Comparison of ENCODE assay signal across 11 cellular contexts in the genomic region with DNA sequence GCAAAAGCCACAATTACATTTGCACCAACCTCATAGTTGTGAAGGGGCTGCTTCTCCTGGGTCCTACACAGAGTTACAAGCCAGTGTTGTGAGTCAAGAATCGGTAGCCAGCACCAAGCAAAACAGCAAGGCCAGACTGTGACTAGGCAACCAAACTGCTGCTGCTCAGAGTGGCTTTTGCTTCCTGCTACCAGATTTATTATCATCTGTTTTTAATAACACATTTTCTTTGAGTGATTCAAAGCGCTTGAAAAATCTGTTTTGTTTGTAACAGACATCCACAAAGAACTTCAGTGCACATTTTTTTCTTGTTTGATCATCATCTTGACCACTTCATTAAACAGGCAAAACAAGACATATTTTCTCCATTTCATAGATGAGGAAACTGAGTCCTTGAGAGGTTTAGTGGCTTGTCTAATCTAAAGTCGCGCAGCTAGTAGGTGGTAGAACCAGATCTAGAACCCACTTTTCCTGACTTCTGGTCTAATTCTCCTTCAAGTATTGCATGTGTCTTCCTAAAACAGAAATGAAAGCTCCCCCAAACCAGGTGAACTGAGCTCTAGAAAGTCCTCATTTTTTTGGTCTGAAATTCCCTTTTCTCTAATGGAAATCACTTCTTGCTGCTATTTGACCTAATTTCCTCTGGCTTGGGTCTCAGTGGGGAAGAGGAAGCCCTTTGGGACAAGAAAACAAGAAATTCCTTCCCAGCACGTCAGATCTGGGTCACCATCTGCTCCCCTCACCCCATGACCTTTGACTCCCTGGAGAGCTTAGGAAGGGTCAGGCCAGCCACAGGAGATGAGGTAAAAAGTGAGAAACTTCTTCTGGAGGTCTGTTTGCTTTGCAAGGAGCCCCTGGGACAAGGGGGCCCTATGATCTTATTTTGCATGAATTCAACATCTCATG. TPM values are rescaled to one million over a fixed set of nuclear protein-coding genes. Genes with fewer than 3 reads are reported as not detected.
DNase-seq lines count a peak whose midpoint lies in the region; ATAC-seq and TF ChIP-seq lines count a peak whose summit lies in the region.
"Had no signal": no experiment of that assay in that cellular context is flagged by ENCODE, and none has a peak within 500 bp of the region (broad histone marks: within the 10 kb centered on the region; RNA-seq: fewer than 3 reads in every experiment).

No MANE protein-coding gene starts in this region.

- H3K9ac ChIP-seq in BLaER1, result 0 out of 2 replicates have a peak overlapping the region, but pooled peaks have one; percentile 34

- intact Hi-C loops in psoas muscle (cut with DNase I) (no loop called here), thyroid gland (cut with DNase I) (no loop called here), CD14-positive monocyte (cut with micrococcal nuclease) (no loop called here)

- H3K27ac ChIP-seq in BLaER1 (peak overlapping the region; percentile 68), psoas muscle (no peak overlapping the region), thyroid gland (peak overlapping the region in 1 of 3 donors; percentile 30)

- no peaks in the 10 kb centered on the region for H3K9me3 ChIP-seq in BLaER1
- no peaks in the 10 kb centered on the region for H3K9me3 ChIP-seq in psoas muscle
- no peaks in the 10 kb centered on the region for H3K9me3 ChIP-seq in thyroid gland
- H3K9me3 ChIP-seq: prostate gland had no signal

- H3K27me3 Mint-ChIP-seq in CD14-positive monocyte (ENCODE audit: low read depth in 3 of 3), result peaks cover 0 to 3% (median 2%) of the 10 kb centered on the region in 3 donors
- H3K27me3 Mint-ChIP-seq: activated CD4-positive, alpha-beta memory T cell treated with anti-CD3 and anti-CD28 coated beads for 36 hours had no signal

- H3K27ac Mint-ChIP-seq in CD14-positive monocyte, result no peak overlapping the region
- H3K27ac Mint-ChIP-seq: activated CD4-positive, alpha-beta memory T cell treated with anti-CD3 and anti-CD28 coated beads for 36 hours had no signal

- H3K4me1 ChIP-seq in BLaER1, result peaks cover 62% of the 10 kb centered on the region
- H3K4me1 ChIP-seq in psoas muscle, result peaks cover 10% of the 10 kb centered on the region
- peaks cover 0 to 14% of the 10 kb centered on the region in 2 donors for H3K4me1 ChIP-seq in thyroid gland
- H3K4me1 ChIP-seq: prostate gland had no signal

- H3K36me3 ChIP-seq in BLaER1 (no peaks in the 10 kb centered on the region), psoas muscle (ENCODE audit: insufficient read depth in 1 of 2, low read depth in 1 of 2) (no peaks in the 10 kb centered on the region), thyroid gland (no peaks in the 10 kb centered on the region)
- H3K36me3 ChIP-seq: prostate gland had no signal

- no peaks in the 10 kb centered on the region for H3K36me3 Mint-ChIP-seq in CD14-positive monocyte
- H3K36me3 Mint-ChIP-seq: activated CD4-positive, alpha-beta memory T cell treated with anti-CD3 and anti-CD28 coated beads for 36 hours had no signal

- H4K20me1 ChIP-seq in BLaER1, result no peaks in the 10 kb centered on the region

- peak overlapping the region; percentile 82 for H3K4me2 ChIP-seq in BLaER1

- H3K4me3 ChIP-seq in BLaER1 (no peak overlapping the region; the same call in 1 of the 2 replicates), foreskin fibroblast (ENCODE audit: low read depth in 1 of 2, low read length in 2 of 2) (no peak overlapping the region), psoas muscle (no peak overlapping the region), thyroid gland (replicated peaks in 1 of 3) (no peak overlapping the region)
- H3K4me3 ChIP-seq: prostate gland had no signal

- peaks cover 4% of the 10 kb centered on the region for H3K4me1 Mint-ChIP-seq in CD14-positive monocyte

- DNase-seq in foreskin fibroblast, result peak; percentile 94 to 96
- peak in 1 of 2 donors; percentile 42 for DNase-seq in psoas muscle
- no peak for DNase-seq in NCI-H2196 (lab: John Stamatoyannopoulos, UW; ENCODE audit: unreplicated experiment)
- no peak for DNase-seq in thyroid gland
- no peak for DNase-seq in CD14-positive monocyte (ENCODE audit: low spot score)

- no peak for TF ChIP-seq POLR2A in thyroid gland (IDR thresholded peaks at IDR 0.05)

- WGBS in psoas muscle, 3 donors, result 58 to 67% (median 62%) methylated on average over 5 of the region's 5 CpGs
- 57 to 59% methylated on average over 5 of the region's 5 CpGs for WGBS in thyroid gland, 2 donors

- H3K4me3 Mint-ChIP-seq in CD14-positive monocyte, result no peak overlapping the region
- H3K4me3 Mint-ChIP-seq: activated CD4-positive, alpha-beta memory T cell treated with anti-CD3 and anti-CD28 coated beads for 36 hours; endodermal cell had no signal

- TF ChIP-seq CTCF in foreskin fibroblast (IDR thresholded peaks at IDR 0.05; ENCODE audit: low read depth, low read length) (no peak), psoas muscle (IDR thresholded peaks at IDR 0.05) (no peak), thyroid gland (IDR thresholded peaks at IDR 0.05) (no peak), CD14-positive monocyte (IDR thresholded peaks at IDR 0.05) (no peak)

- no peaks in the 10 kb centered on the region for H3K27me3 ChIP-seq in BLaER1
- no peaks in the 10 kb centered on the region for H3K27me3 ChIP-seq in psoas muscle (ENCODE audit: insufficient read depth in 3 of 3, low read length in 2 of 3)
- H3K27me3 ChIP-seq in thyroid gland, result no peaks in the 10 kb centered on the region

- peaks cover 0 to 2% (median 0%) of the 10 kb centered on the region in 7 donors for H3K9me3 Mint-ChIP-seq in CD14-positive monocyte
- H3K9me3 Mint-ChIP-seq: activated CD4-positive, alpha-beta memory T cell treated with anti-CD3 and anti-CD28 coated beads for 36 hours had no signal

- ATAC-seq in SK-N-SH treated with all-trans-retinoic acid at 6 μM for 48 hours (peak; percentile 97), psoas muscle (peak; percentile 34 to 62 (median 54)), HG02763 (IDR thresholded peaks at IDR 0.05; ENCODE audit: unreplicated experiment) (no peak)

TF ChIP-seq in SK-N-SH treated with all-trans-retinoic acid at 6 μM for 48 hours, 23 proteins besides CTCF, POLR2A, EP300 and RAD21 (continues in another document):
- TF ChIP-seq ZC3H10 (CRISPR knock-in tag; IDR thresholded peaks at IDR 0.05) (no peak), ZFP3 (CRISPR knock-in tag; IDR thresholded peaks at IDR 0.05) (no peak), ZNF8 (CRISPR knock-in tag; IDR thresholded peaks at IDR 0.05) (no peak), OSR1 (CRISPR knock-in tag; IDR thresholded peaks at IDR 0.05) (no peak), TOX (CRISPR knock-in tag; IDR thresholded peaks at IDR 0.05; ENCODE audit: borderline replicate concordance) (no peak; the same call in 1 of the 2 replicates), ZFP30 (CRISPR knock-in tag; IDR thresholded peaks at IDR 0.05) (no peak), ISL1 (CRISPR knock-in tag; IDR thresholded peaks at IDR 0.05) (peak; percentile 78), ZNF565 (CRISPR knock-in tag; conservative IDR thresholded peaks at IDR 0.05; ENCODE audit: low read depth) (no peak)
- TF ChIP-seq, protein P1, sequence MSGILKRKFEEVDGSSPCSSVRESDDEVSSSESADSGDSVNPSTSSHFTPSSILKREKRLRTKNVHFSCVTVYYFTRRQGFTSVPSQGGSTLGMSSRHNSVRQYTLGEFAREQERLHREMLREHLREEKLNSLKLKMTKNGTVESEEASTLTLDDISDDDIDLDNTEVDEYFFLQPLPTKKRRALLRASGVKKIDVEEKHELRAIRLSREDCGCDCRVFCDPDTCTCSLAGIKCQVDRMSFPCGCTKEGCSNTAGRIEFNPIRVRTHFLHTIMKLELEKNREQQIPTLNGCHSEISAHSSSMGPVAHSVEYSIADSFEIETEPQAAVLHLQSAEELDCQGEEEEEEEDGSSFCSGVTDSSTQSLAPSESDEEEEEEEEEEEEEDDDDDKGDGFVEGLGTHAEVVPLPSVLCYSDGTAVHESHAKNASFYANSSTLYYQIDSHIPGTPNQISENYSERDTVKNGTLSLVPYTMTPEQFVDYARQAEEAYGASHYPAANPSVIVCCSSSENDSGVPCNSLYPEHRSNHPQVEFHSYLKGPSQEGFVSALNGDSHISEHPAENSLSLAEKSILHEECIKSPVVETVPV (CRISPR knock-in tag; IDR thresholded peaks at IDR 0.05), result no peak
- TF ChIP-seq, protein P2, sequence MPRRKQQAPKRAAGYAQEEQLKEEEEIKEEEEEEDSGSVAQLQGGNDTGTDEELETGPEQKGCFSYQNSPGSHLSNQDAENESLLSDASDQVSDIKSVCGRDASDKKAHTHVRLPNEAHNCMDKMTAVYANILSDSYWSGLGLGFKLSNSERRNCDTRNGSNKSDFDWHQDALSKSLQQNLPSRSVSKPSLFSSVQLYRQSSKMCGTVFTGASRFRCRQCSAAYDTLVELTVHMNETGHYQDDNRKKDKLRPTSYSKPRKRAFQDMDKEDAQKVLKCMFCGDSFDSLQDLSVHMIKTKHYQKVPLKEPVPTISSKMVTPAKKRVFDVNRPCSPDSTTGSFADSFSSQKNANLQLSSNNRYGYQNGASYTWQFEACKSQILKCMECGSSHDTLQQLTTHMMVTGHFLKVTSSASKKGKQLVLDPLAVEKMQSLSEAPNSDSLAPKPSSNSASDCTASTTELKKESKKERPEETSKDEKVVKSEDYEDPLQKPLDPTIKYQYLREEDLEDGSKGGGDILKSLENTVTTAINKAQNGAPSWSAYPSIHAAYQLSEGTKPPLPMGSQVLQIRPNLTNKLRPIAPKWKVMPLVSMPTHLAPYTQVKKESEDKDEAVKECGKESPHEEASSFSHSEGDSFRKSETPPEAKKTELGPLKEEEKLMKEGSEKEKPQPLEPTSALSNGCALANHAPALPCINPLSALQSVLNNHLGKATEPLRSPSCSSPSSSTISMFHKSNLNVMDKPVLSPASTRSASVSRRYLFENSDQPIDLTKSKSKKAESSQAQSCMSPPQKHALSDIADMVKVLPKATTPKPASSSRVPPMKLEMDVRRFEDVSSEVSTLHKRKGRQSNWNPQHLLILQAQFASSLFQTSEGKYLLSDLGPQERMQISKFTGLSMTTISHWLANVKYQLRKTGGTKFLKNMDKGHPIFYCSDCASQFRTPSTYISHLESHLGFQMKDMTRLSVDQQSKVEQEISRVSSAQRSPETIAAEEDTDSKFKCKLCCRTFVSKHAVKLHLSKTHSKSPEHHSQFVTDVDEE (CRISPR knock-in tag; IDR thresholded peaks at IDR 0.05), result no peak

RNA-seq across cellular contexts. Expression of a gene that starts 39.9 kb away (rescaled TPM):
- total RNA-seq in psoas muscle, result 10 to 100 TPM; 81.4 to 91.6 (median 83.3) TPM
- 10 to 100 TPM; 71.4 to 89.7 (median 72.4) TPM for polyA plus RNA-seq in psoas muscle
- total RNA-seq in thyroid gland, result 10 to 100 TPM; 25.7 to 61.6 (median 43.6) TPM
- 10 to 100 TPM; 38.9 to 43.8 TPM for polyA plus RNA-seq in CD14-positive monocyte

RNA-seq across cellular contexts. Expression of a gene that starts 40.0 kb away (rescaled TPM):
- total RNA-seq in psoas muscle (under 1 TPM; 0.30 to 0.82 (median 0.53) TPM), thyroid gland (1 to 10 TPM in 2 of 4 donors, under 1 TPM in 2; 0.83 to 1.2 (median 0.98) TPM)
- polyA plus RNA-seq in psoas muscle (under 1 TPM; 0.15 to 0.91 (median 0.63) TPM), CD14-positive monocyte (under 1 TPM in 1 of 2 donors, not detected in 1; 0.16 TPM)

Comparison
In these comparisons a context has a peak if more than half of its experiments do, and no peak if none do; other contexts are left out.
1. DNase-seq: peak in foreskin fibroblast (2 of 2); none in NCI-H2196 (single experiment), thyroid gland (0 of 2) and CD14-positive monocyte (single experiment).